In the genomic region with DNA sequence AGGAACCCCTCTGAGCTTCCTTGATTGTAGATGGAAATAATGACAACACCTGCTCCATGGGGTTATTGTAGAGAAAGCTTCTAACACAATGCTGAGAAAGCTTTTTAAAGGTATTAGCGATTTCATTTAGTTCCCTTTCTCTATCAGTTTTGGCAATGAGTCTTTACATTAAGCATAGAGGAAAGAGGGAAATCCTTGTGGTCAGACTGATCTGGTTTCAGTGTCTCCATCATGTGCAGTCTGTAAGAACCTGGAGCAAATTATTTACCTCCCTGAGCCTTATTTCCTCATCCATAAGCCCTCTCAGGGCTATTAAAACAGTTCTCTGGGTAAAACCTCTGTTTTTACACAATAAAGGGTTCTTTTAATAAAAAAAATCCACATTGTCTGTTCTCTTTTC, we compare ENCODE assay signal across 19 cellular contexts.
DNase-seq lines count a peak whose midpoint lies in the region; ATAC-seq lines count a peak whose summit lies in the region.
"Had no signal": no experiment of that assay in that cellular context is flagged by ENCODE, and none has a peak within 500 bp of the region (broad histone marks: within the 10 kb centered on the region; RNA-seq: fewer than 3 reads in every experiment).

No MANE protein-coding gene starts in this region.

- ATAC-seq in GM18870 (IDR thresholded peaks at IDR 0.05; ENCODE audit: unreplicated experiment) = peak; percentile 74
- ATAC-seq in HG03135 (IDR thresholded peaks at IDR 0.05; ENCODE audit: unreplicated experiment) = peak; percentile 54
- ATAC-seq in GM21786 (IDR thresholded peaks at IDR 0.05; ENCODE audit: unreplicated experiment) = no peak
- ATAC-seq: activated CD4-positive, alpha-beta T cell treated with anti-CD3 and anti-CD28 coated beads for 36 hours; psoas muscle had no signal

- DNase-seq in COR-L47 (lab: John Stamatoyannopoulos, UW) = peak; percentile 35
- peak; percentile 10 for DNase-seq in OCI-M1 (lab: John Stamatoyannopoulos, UW)
- DNase-seq in NCI-H2227 (lab: John Stamatoyannopoulos, UW; ENCODE audit: unreplicated experiment) = no peak
- no peak for DNase-seq in stimulated activated CD4-positive, alpha-beta T cell treated with anti-CD3 and anti-CD28 coated beads, Interleukin-2, amount 100 ng/mL, for 48 hours
- no peak for DNase-seq in kidney tubule cell (ENCODE audit: low spot score)
- DNase-seq: activated CD4-positive, alpha-beta T cell treated with anti-CD3 and anti-CD28 coated beads for 36 hours; cortex of kidney; GOT3; Karpas-422; NCI-H1694; NCI-H82; psoas muscle; SK-N-SH; spleen; T1000; testis had no signal

Comparison
In these comparisons a context has a peak if more than half of its experiments do, and no peak if none do; other contexts are left out.
1. DNase-seq: peak in COR-L47 (single experiment) and OCI-M1 (single experiment); none in NCI-H2227 (single experiment), stimulated activated CD4-positive, alpha-beta T cell treated with anti-CD3 and anti-CD28 coated beads, Interleukin-2, amount 100 ng/mL, for 48 hours (0 of 2) and kidney tubule cell (single experiment).